Comparison of ENCODE assay signal across 8 cellular contexts in genomic region chr1:100866041-100866900, GRCh38. TPM values are rescaled to one million over a fixed set of nuclear protein-coding genes. Genes with fewer than 3 reads are reported as not detected.
DNase-seq lines count a peak whose midpoint lies in the region; ATAC-seq and TF ChIP-seq lines count a peak whose summit lies in the region.

No MANE protein-coding gene starts in this region.

- H3K4me1 ChIP-seq in spleen: peaks cover 0 to 21% (median 2%) of the 10 kb centered on the region in 6 donors

- no peak overlapping the region for H3K4me3 ChIP-seq in spleen

- H3K27me3 ChIP-seq in spleen (replicated peaks in 1 of 7): no peaks in the 10 kb centered on the region

- H3K27ac ChIP-seq in spleen: peak overlapping the region in 4 of 8 donors; percentile 11 to 49 (median 30)

- TF ChIP-seq POLR2A in spleen (IDR thresholded peaks at IDR 0.05): no peak

- WGBS in spleen, 5 donors: 21 to 50% (median 30%) methylated on average over 5 of the region's 5 CpGs

- intact Hi-C loops in Right ventricle myocardium inferior (cut with DNase I) (loop anchor here (5.0 kb wide), 1 partner anchor 1059 kb away; no protein-coding TSS in a partner anchor), cardiac septum (cut with DNase I) (loop anchor here (2.0 to 5.0 kb wide), 4 partner anchors 259 to 1057 kb away; partner anchors contain the start of gene GPR88), spleen (cut with DNase I; ENCODE audit: low total_unique reads) (loop anchor here (5.0 kb wide), 2 partner anchors 259 to 1059 kb away; no protein-coding TSS in a partner anchor)

- ATAC-seq in Right ventricle myocardium inferior (peak; percentile 54), HG03378 (IDR thresholded peaks at IDR 0.05; ENCODE audit: unreplicated experiment) (peak; percentile 63), GM18519 (IDR thresholded peaks at IDR 0.05; ENCODE audit: low FRiP score, unreplicated experiment) (no peak), GM21717 (IDR thresholded peaks at IDR 0.05; ENCODE audit: unreplicated experiment) (no peak)

- DNase-seq in Right ventricle myocardium inferior (ENCODE audit: missing footprints) (no peak), cardiac septum (ENCODE audit: low spot score) (no peak), SKM-1 treated with dmso at 0.1 percent for 144 hours (lab: John Stamatoyannopoulos, UW; ENCODE audit: unreplicated experiment) (peak; percentile 50), germinal center (ENCODE audit: low spot score) (peak; percentile 14), spleen (no peak)

- TF ChIP-seq CTCF in spleen (IDR thresholded peaks at IDR 0.05 in 8 of 11, conservative IDR thresholded peaks at IDR 0.05 in 3 of 11): peak; percentile 48 to 77 (median 63)

- H3K9me3 ChIP-seq in spleen: no peaks in the 10 kb centered on the region

- no peaks in the 10 kb centered on the region for H3K36me3 ChIP-seq in spleen

RNA-seq across cellular contexts. Expression of gene EXTL2, which starts 28.4 kb away (rescaled TPM):
- 9.5 TPM for total RNA-seq in Right ventricle myocardium inferior
- 7.1 TPM for total RNA-seq in cardiac septum
- 10 to 100 TPM in 2 of 7 donors, 1 to 10 TPM in 5; 5.9 to 14.1 (median 8.8) TPM for total RNA-seq in spleen
- 1 to 10 TPM; 5.0 to 6.3 (median 5.4) TPM for polyA plus RNA-seq in spleen

RNA-seq across cellular contexts. Expression of gene SLC30A7, which starts 29.6 kb away (rescaled TPM):
- total RNA-seq in Right ventricle myocardium inferior: 5.5 TPM
- total RNA-seq in cardiac septum: 8.5 TPM
- total RNA-seq in spleen: 10 to 100 TPM; 32.8 to 44.5 (median 39.1) TPM
- polyA plus RNA-seq in spleen: 1 to 10 TPM; 4.2 to 4.9 (median 4.6) TPM

Comparison
In these comparisons a context has a peak if more than half of its experiments do, and no peak if none do; other contexts are left out.
1. ATAC-seq: peak in Right ventricle myocardium inferior (single experiment) and HG03378 (single experiment); none in GM18519 (single experiment) and GM21717 (single experiment).
2. DNase-seq: peak in SKM-1 treated with dmso at 0.1 percent for 144 hours (single experiment) and germinal center (single experiment); none in Right ventricle myocardium inferior (single experiment), cardiac septum (single experiment) and spleen (single experiment).